ENCODE assay signal across 14 cellular contexts in the genomic region with DNA sequence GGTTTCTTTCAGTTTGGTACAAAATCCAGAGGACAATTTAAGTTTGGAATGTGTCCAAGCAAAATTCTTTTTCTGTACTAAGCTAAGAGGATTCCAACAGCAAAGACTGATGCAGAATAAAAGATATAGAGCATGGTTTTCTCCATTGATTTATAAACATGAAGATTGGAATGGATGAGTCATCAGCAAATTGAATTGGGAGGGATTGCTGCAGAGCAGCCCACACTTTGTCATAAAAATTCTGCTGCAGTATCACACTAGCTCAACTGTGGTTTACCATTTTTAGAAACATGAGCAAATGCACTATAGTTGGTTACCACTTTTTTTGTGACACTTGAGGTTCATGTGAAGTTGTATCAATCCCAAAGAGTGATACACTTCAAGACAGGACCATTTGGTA. TPM values are rescaled to one million over a fixed set of nuclear protein-coding genes. Genes with fewer than 3 reads are reported as not detected.
DNase-seq lines count a peak whose midpoint lies in the region; ATAC-seq, FAIRE-seq and TF ChIP-seq lines count a peak whose summit lies in the region.
"Had no signal": no experiment of that assay in that cellular context is flagged by ENCODE, and none has a peak within 500 bp of the region (broad histone marks: within the 10 kb centered on the region; RNA-seq: fewer than 3 reads in every experiment).

No MANE protein-coding gene starts in this region.

- no peak overlapping the region for H3K4me2 ChIP-seq in keratinocyte (ENCODE audit: control insufficient read depth, extremely low read depth, insufficient read depth, low read depth, low read length)

- ATAC-seq in HG03378 (IDR thresholded peaks at IDR 0.05; ENCODE audit: unreplicated experiment) (no peak), GM21367 (IDR thresholded peaks at IDR 0.05; ENCODE audit: unreplicated experiment) (no peak)

- no peaks in the 10 kb centered on the region for H3K27me3 Mint-ChIP-seq in HFFc6 (ENCODE audit: insufficient read depth)
- peaks cover 2% of the 10 kb centered on the region for H3K27me3 Mint-ChIP-seq in activated T-helper 1 cell treated with anti-CD3 and anti-CD28 coated beads, Interleukin-12 subunit alpha, Interleukin-12 subunit beta, Interleukin-2, Interleukin-4 antibody, amounts not matched to agents 30 ng/mL and 10 ng/mL and 1 ng/mL, durations not matched to agents 14 hours and 24 hours and 36 hours (ENCODE audit: insufficient read depth)

- no peak overlapping the region for H3K9ac ChIP-seq in keratinocyte (ENCODE audit: control insufficient read depth, extremely low read depth, insufficient read depth, low read length)

- H3K27ac ChIP-seq in A673 (ENCODE audit: low read depth, low read length, poor library complexity, severe bottlenecking) (peak overlapping the region; percentile 47), angular gyrus (ENCODE audit: low read depth, low read length) (peak overlapping the region; percentile 86), keratinocyte (ENCODE audit: control insufficient read depth, insufficient read depth, low read length) (no peak overlapping the region)

- no peaks in the 10 kb centered on the region for H3K79me2 ChIP-seq in keratinocyte (ENCODE audit: control insufficient read depth, insufficient read depth, low read length)

- H2AFZ ChIP-seq in keratinocyte (ENCODE audit: control insufficient read depth, low read length) = no peak overlapping the region

- CTCF ChIA-PET in A673 (lab: Charles Lee) = no interaction called here

- no peaks in the 10 kb centered on the region for H3K9me3 ChIP-seq in A673 (ENCODE audit: low read depth, low read length, poor library complexity, severe bottlenecking)
- peaks cover 2% of the 10 kb centered on the region for H3K9me3 ChIP-seq in keratinocyte (ENCODE audit: control insufficient read depth, low read depth, low read length)
- H3K9me3 ChIP-seq: transverse colon had no signal

- H3K9me1 ChIP-seq in keratinocyte (ENCODE audit: control insufficient read depth, extremely low read depth, insufficient read depth, low read length) = no peaks in the 10 kb centered on the region

- DNase-seq in A673 (ENCODE audit: low spot score) (peak; percentile 65), HFFc6 (peak; percentile 61), keratinocyte (ENCODE audit: low read depth, low spot score) (no peak), NCI-H510A treated with DMSO at 0.1 percent for 48 hours (lab: John Stamatoyannopoulos, UW) (no peak)
- no peak for DNase-seq in activated T-helper 1 cell treated with anti-CD3 and anti-CD28 coated beads, Interleukin-12 subunit alpha, Interleukin-12 subunit beta, Interleukin-2, Interleukin-4 antibody, amounts not matched to agents 30 ng/mL and 10 ng/mL and 1 ng/mL, durations not matched to agents 14 hours and 24 hours and 36 hours (ENCODE audit: low spot score)
- DNase-seq: activated CD4-positive, alpha-beta T cell treated with anti-CD3 and anti-CD28 coated beads, Interleukin-2, amount 50 U/mL, for 4 hours; NCI-H510A; transverse colon had no signal

- H3K27me3 ChIP-seq in A673 (replicated peaks; ENCODE audit: insufficient read depth, low read depth, low read length, poor library complexity) = no peaks in the 10 kb centered on the region
- H3K27me3 ChIP-seq in keratinocyte (ENCODE audit: control insufficient read depth, extremely low read depth, insufficient read depth, low read length) = no peaks in the 10 kb centered on the region

- H3K4me3 ChIP-seq in A673 (ENCODE audit: low read depth, low read length, poor library complexity, severe bottlenecking) = no peak overlapping the region
- H3K4me3 ChIP-seq in keratinocyte (ENCODE audit: control insufficient read depth in 2 of 3, extremely low read depth in 1 of 3, insufficient read depth in 2 of 3, low read depth in 1 of 3, low read length in 3 of 3) = no peak overlapping the region
- H3K4me3 ChIP-seq: transverse colon had no signal

- no peaks in the 10 kb centered on the region for H4K20me1 ChIP-seq in keratinocyte (ENCODE audit: control insufficient read depth, extremely low read depth, insufficient read depth, low read length)

- peak; percentile 62 for FAIRE-seq in keratinocyte (lab: Jason Lieb, UNC)
- FAIRE-seq: islet of Langerhans had no signal

- H3K4me1 ChIP-seq in A673 (ENCODE audit: insufficient read depth, low read length, poor library complexity, severe bottlenecking) (peaks cover 32% of the 10 kb centered on the region), keratinocyte (ENCODE audit: control insufficient read depth, extremely low read depth, insufficient read depth, low read length) (peaks cover 6% of the 10 kb centered on the region)

- TF ChIP-seq CTCF in A673 (conservative IDR thresholded peaks at IDR 0.05; ENCODE audit: low read depth, low read length) = no peak
- no peak for TF ChIP-seq CTCF in HFFc6 (IDR thresholded peaks at IDR 0.05)
- no peak for TF ChIP-seq CTCF in keratinocyte (optimal IDR thresholded peaks at IDR 0.05 in 1 of 3, IDR thresholded peaks at IDR 0.05 in 1 of 3, conservative IDR thresholded peaks at IDR 0.05 in 1 of 3; ENCODE audit: extremely low read depth in 1 of 3, insufficient read depth in 2 of 3, low read length in 3 of 3)

- H3K4me1 Mint-ChIP-seq in HFFc6 (ENCODE audit: low read depth) = peaks cover 53% of the 10 kb centered on the region
- no peaks in the 10 kb centered on the region for H3K4me1 Mint-ChIP-seq in activated T-helper 1 cell treated with anti-CD3 and anti-CD28 coated beads, Interleukin-12 subunit alpha, Interleukin-12 subunit beta, Interleukin-2, Interleukin-4 antibody, amounts not matched to agents 30 ng/mL and 10 ng/mL and 1 ng/mL, durations not matched to agents 14 hours and 24 hours and 36 hours (ENCODE audit: low read depth)
- H3K4me1 Mint-ChIP-seq: IgD-negative memory B cell had no signal

- no TSS peak for BruUV-seq in A673 (replicated peaks; lab: Mats Ljungman, UMichigan)

- H3K36me3 Mint-ChIP-seq in HFFc6 (ENCODE audit: low read depth) = peaks cover 5% of the 10 kb centered on the region; the same call in 1 of the 2 replicates
- no peaks in the 10 kb centered on the region for H3K36me3 Mint-ChIP-seq in activated T-helper 1 cell treated with anti-CD3 and anti-CD28 coated beads, Interleukin-12 subunit alpha, Interleukin-12 subunit beta, Interleukin-2, Interleukin-4 antibody, amounts not matched to agents 30 ng/mL and 10 ng/mL and 1 ng/mL, durations not matched to agents 14 hours and 24 hours and 36 hours (ENCODE audit: low read depth)
- H3K36me3 Mint-ChIP-seq: activated naive CD8-positive, alpha-beta T cell; IgD-negative memory B cell had no signal

- H3K27ac Mint-ChIP-seq in HFFc6 = no peak overlapping the region
- no peak overlapping the region for H3K27ac Mint-ChIP-seq in activated T-helper 1 cell treated with anti-CD3 and anti-CD28 coated beads, Interleukin-12 subunit alpha, Interleukin-12 subunit beta, Interleukin-2, Interleukin-4 antibody, amounts not matched to agents 30 ng/mL and 10 ng/mL and 1 ng/mL, durations not matched to agents 14 hours and 24 hours and 36 hours
- H3K27ac Mint-ChIP-seq: activated naive CD8-positive, alpha-beta T cell; IgD-negative memory B cell had no signal

- H3K36me3 ChIP-seq in A673 (ENCODE audit: insufficient read depth, low read length, poor library complexity, severe bottlenecking) (no peaks in the 10 kb centered on the region), keratinocyte (ENCODE audit: control insufficient read depth in 2 of 2, extremely low read depth in 1 of 2, insufficient read depth in 2 of 2, low read length in 2 of 2) (no peaks in the 10 kb centered on the region)
- H3K36me3 ChIP-seq: transverse colon had no signal

- H3K9me3 Mint-ChIP-seq in HFFc6 = no peaks in the 10 kb centered on the region; the same call in 1 of the 2 replicates
- H3K9me3 Mint-ChIP-seq in activated T-helper 1 cell treated with anti-CD3 and anti-CD28 coated beads, Interleukin-12 subunit alpha, Interleukin-12 subunit beta, Interleukin-2, Interleukin-4 antibody, amounts not matched to agents 30 ng/mL and 10 ng/mL and 1 ng/mL, durations not matched to agents 14 hours and 24 hours and 36 hours = no peaks in the 10 kb centered on the region

- intact Hi-C loops in A673 (cut with micrococcal nuclease; ENCODE audit: unreplicated experiment) = loop anchor here (1.0 kb wide), 1 partner anchor 16 kb away; the partner anchor contains the start of gene LARP6
- intact Hi-C loops in activated T-helper 1 cell treated with anti-CD3 and anti-CD28 coated beads, Interleukin-12 subunit alpha, Interleukin-12 subunit beta, Interleukin-2, Interleukin-4 antibody, amounts not matched to agents 30 ng/mL and 10 ng/mL and 1 ng/mL, durations not matched to agents 14 hours and 24 hours and 36 hours (cut with micrococcal nuclease) = no loop called here

- dilution Hi-C loops in keratinocyte (cut with MboI; ENCODE audit: extremely low pct_ligation_motif_present, low sequenced_read_pairs) = no loop called here

- peak overlapping the region; percentile 57 for H3K4me3 Mint-ChIP-seq in HFFc6
- H3K4me3 Mint-ChIP-seq in activated T-helper 1 cell treated with anti-CD3 and anti-CD28 coated beads, Interleukin-12 subunit alpha, Interleukin-12 subunit beta, Interleukin-2, Interleukin-4 antibody, amounts not matched to agents 30 ng/mL and 10 ng/mL and 1 ng/mL, durations not matched to agents 14 hours and 24 hours and 36 hours = no peak overlapping the region
- H3K4me3 Mint-ChIP-seq: activated naive CD8-positive, alpha-beta T cell; IgD-negative memory B cell had no signal

- POLR2A ChIA-PET in A673 (lab: Charles Lee; ENCODE audit: low non-redundant PET) = interaction anchor here (0.6 to 0.8 kb wide), 2 partner anchors 13 to 16 kb away, joined by 3 to 4 read pairs; no protein-coding TSS in a partner anchor

RNA-seq across cellular contexts. Expression of gene LARP6, which starts 16.1 kb away (rescaled TPM):
- 53.6 and 57.8 TPM in 2 replicates for total RNA-seq in A673 (2021)
- total RNA-seq in HFFc6 (2021; fragmentation: NEBNext Ultra II Directional; extraction: Animal tissue kit (Norgen Biotek cat#: 25700)) = 100 to 1,000 TPM; 105 to 121 (median 115) TPM
- polyA plus RNA-seq in keratinocyte = 36.5 to 72.9 TPM (median 66.1 TPM) in 3 replicates
- 17.7 TPM for polyA plus RNA-seq in keratinocyte (2011; ENCODE audit: low read depth)
- 49.2 and 50.8 TPM in 2 replicates for polyA plus RNA-seq in keratinocyte (2011; cell fraction: cytosol; rRNA removed)
- 25.6 and 28.6 TPM in 2 replicates for polyA plus RNA-seq in keratinocyte (2011; cell fraction: nucleus; rRNA removed)
- polyA plus RNA-seq in keratinocyte (2012; ENCODE audit: low replicate concordance) = 19.8 and 46.5 TPM in 2 replicates
- 13.6 to 32.4 TPM (median 25.3 TPM) in 3 replicates for polyA minus RNA-seq in keratinocyte
- polyA minus RNA-seq in keratinocyte (2011; cell fraction: cytosol; rRNA and poly(A)+ RNA removed) = 23.6 TPM
- 7.1 TPM in 2 replicates for polyA minus RNA-seq in keratinocyte (2011; cell fraction: nucleus; rRNA and poly(A)+ RNA removed)
- total RNA-seq in activated T-helper 1 cell treated with anti-CD3 and anti-CD28 coated beads, Interleukin-12 subunit alpha, Interleukin-12 subunit beta, Interleukin-2, Interleukin-4 antibody, amounts not matched to agents 30 ng/mL and 10 ng/mL and 1 ng/mL, durations not matched to agents 14 hours and 24 hours and 36 hours = 0.44 TPM in 1 of 2 replicates, not detected in the other
- polyA plus RNA-seq: IgD-negative memory B cell had no signal

RNA-seq across cellular contexts. Expression of gene THAP10, which starts 22.2 kb away (rescaled TPM):
- 6.2 and 6.6 TPM in 2 replicates for total RNA-seq in A673 (2021)
- total RNA-seq in HFFc6 (2021; fragmentation: NEBNext Ultra II Directional; extraction: Animal tissue kit (Norgen Biotek cat#: 25700)) = 1 to 10 TPM; 4.2 to 5.8 (median 5.1) TPM
- 1.8 to 3.1 TPM (median 2.5 TPM) in 3 replicates for polyA plus RNA-seq in keratinocyte
- 2.4 TPM for polyA plus RNA-seq in keratinocyte (2011; ENCODE audit: low read depth)
- 1.8 and 3.0 TPM in 2 replicates for polyA plus RNA-seq in keratinocyte (2011; cell fraction: cytosol; rRNA removed)
- polyA plus RNA-seq in keratinocyte (2011; cell fraction: nucleus; rRNA removed) = 1.5 and 1.7 TPM in 2 replicates
- 1.1 and 1.5 TPM in 2 replicates for polyA plus RNA-seq in keratinocyte (2012; ENCODE audit: low replicate concordance)
- polyA minus RNA-seq in keratinocyte = 0.16 to 1.2 TPM (median 0.69 TPM) in 3 replicates
- 3.5 TPM for polyA minus RNA-seq in keratinocyte (2011; cell fraction: cytosol; rRNA and poly(A)+ RNA removed)
- polyA minus RNA-seq in keratinocyte (2011; cell fraction: nucleus; rRNA and poly(A)+ RNA removed) = 0.84 and 0.85 TPM in 2 replicates
- total RNA-seq in activated T-helper 1 cell treated with anti-CD3 and anti-CD28 coated beads, Interleukin-12 subunit alpha, Interleukin-12 subunit beta, Interleukin-2, Interleukin-4 antibody, amounts not matched to agents 30 ng/mL and 10 ng/mL and 1 ng/mL, durations not matched to agents 14 hours and 24 hours and 36 hours = not detected in 2 replicates

RNA-seq across cellular contexts. Expression of gene LRRC49, which starts 22.6 kb away (rescaled TPM):
- total RNA-seq in A673 (2021) = 9.2 and 10.9 TPM in 2 replicates
- 10 to 100 TPM in 3 of 6 experiments, 1 to 10 TPM in 3; 6.2 to 13.4 (median 10.2) TPM for total RNA-seq in HFFc6 (2021; fragmentation: NEBNext Ultra II Directional; extraction: Animal tissue kit (Norgen Biotek cat#: 25700))
- 7.1 to 9.9 TPM (median 7.9 TPM) in 3 replicates for polyA plus RNA-seq in keratinocyte
- polyA plus RNA-seq in keratinocyte (2011; ENCODE audit: low read depth) = 3.8 TPM
- polyA plus RNA-seq in keratinocyte (2011; cell fraction: cytosol; rRNA removed) = 6.1 and 10.4 TPM in 2 replicates
- 8.5 and 10.8 TPM in 2 replicates for polyA plus RNA-seq in keratinocyte (2011; cell fraction: nucleus; rRNA removed)
- polyA plus RNA-seq in keratinocyte (2012; ENCODE audit: low replicate concordance) = 5.2 and 9.2 TPM in 2 replicates
- polyA minus RNA-seq in keratinocyte = 4.5 to 11.1 TPM (median 8.0 TPM) in 3 replicates
- polyA minus RNA-seq in keratinocyte (2011; cell fraction: cytosol; rRNA and poly(A)+ RNA removed) = 5.0 TPM
- 7.0 and 18.8 TPM in 2 replicates for polyA minus RNA-seq in keratinocyte (2011; cell fraction: nucleus; rRNA and poly(A)+ RNA removed)
- not detected in 2 replicates for total RNA-seq in activated T-helper 1 cell treated with anti-CD3 and anti-CD28 coated beads, Interleukin-12 subunit alpha, Interleukin-12 subunit beta, Interleukin-2, Interleukin-4 antibody, amounts not matched to agents 30 ng/mL and 10 ng/mL and 1 ng/mL, durations not matched to agents 14 hours and 24 hours and 36 hours
- polyA plus RNA-seq: IgD-negative memory B cell had no signal

Comparison
In these comparisons a context has a peak if more than half of its experiments do, and no peak if none do; other contexts are left out.
1. DNase-seq: peak in A673 (single experiment) and HFFc6 (single experiment); none in keratinocyte (single experiment), NCI-H510A treated with DMSO at 0.1 percent for 48 hours (single experiment) and activated T-helper 1 cell treated with anti-CD3 and anti-CD28 coated beads, Interleukin-12 subunit alpha, Interleukin-12 subunit beta, Interleukin-2, Interleukin-4 antibody, amounts not matched to agents 30 ng/mL and 10 ng/mL and 1 ng/mL, durations not matched to agents 14 hours and 24 hours and 36 hours (single experiment).
2. RNA of gene LARP6, which starts 16.1 kb away (total RNA-seq): 105 to 121 TPM in HFFc6 and 53.6 to 57.8 TPM in A673; 0.44 TPM in activated T-helper 1 cell treated with anti-CD3 and anti-CD28 coated beads, Interleukin-12 subunit alpha, Interleukin-12 subunit beta, Interleukin-2, Interleukin-4 antibody, amounts not matched to agents 30 ng/mL and 10 ng/mL and 1 ng/mL, durations not matched to agents 14 hours and 24 hours and 36 hours; every median in the first group is over 10 times any median in the second.